26 cellular contexts compared by ENCODE assay signal in the genomic region with DNA sequence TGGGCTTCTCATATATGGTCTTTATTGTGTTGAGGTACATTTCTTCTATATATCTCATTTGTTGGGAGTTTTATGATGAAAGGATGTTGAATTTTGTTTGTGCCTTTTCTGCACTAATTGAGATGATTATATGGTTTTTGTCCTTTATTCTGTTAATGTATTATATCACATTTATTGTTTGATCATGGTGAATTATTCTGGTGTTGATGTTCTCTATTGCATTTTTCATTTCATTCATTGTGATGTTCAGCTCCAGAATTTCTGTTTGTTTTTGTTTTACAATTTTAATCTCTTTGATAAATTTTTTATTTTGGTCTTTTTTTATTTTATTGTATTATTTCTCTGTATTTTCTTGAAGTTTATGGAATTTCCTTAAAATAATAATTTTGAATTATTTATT. TPM values are rescaled to one million over a fixed set of nuclear protein-coding genes. Genes with fewer than 3 reads are reported as not detected.
A peak's percentile ranks its signal among the peaks of the same experiment; 100 is the strongest.
DNase-seq lines count a peak whose midpoint lies in the region; ATAC-seq, FAIRE-seq and TF ChIP-seq lines count a peak whose summit lies in the region.
"Had no signal": no experiment of that assay in that cellular context is flagged by ENCODE, and none has a peak within 500 bp of the region (broad histone marks: within the 10 kb centered on the region; RNA-seq: fewer than 3 reads in every experiment).

No MANE protein-coding gene starts in this region.

- TF ChIP-seq RAD21 in HepG2 (CRISPR knock-in tag; IDR thresholded peaks at IDR 0.05) (no peak), SK-N-SH (IDR thresholded peaks at IDR 0.05; ENCODE audit: low read length) (no peak)

- TF ChIP-seq EP300 in HepG2 (IDR thresholded peaks at IDR 0.05; ENCODE audit: low read depth in 2 of 2, low read length in 2 of 2): no peak
- TF ChIP-seq EP300 in HepG2 (CRISPR knock-in tag; IDR thresholded peaks at IDR 0.05; ENCODE audit: borderline replicate concordance): no peak
- TF ChIP-seq EP300 in SK-N-SH (IDR thresholded peaks at IDR 0.05; ENCODE audit: borderline replicate concordance in 1 of 2, low read depth in 1 of 2, low read length in 1 of 2): no peak

- CTCF ChIA-PET in HepG2 (lab: Yijun Ruan, JAX; ENCODE audit: low intra/inter-chr PET ratio, low total read pairs) (no interaction called here), SK-N-SH (lab: Yijun Ruan, JAX) (no interaction called here)

- POLR2A ChIA-PET in HepG2 (lab: Yijun Ruan, JAX) (no interaction called here), SK-N-SH (lab: Yijun Ruan, JAX) (no interaction called here)

- TF ChIP-seq CTCF in HepG2 (CRISPR knock-in tag; IDR thresholded peaks at IDR 0.05) (no peak), right lobe of liver (IDR thresholded peaks at IDR 0.05) (no peak), SK-N-SH (IDR thresholded peaks at IDR 0.05) (no peak)

- no peak for TF ChIP-seq POLR2A in HepG2 (IDR thresholded peaks at IDR 0.05; ENCODE audit: insufficient read depth in 1 of 2, low read depth in 2 of 2, low read length in 2 of 2)
- no peak for TF ChIP-seq POLR2A in right lobe of liver (IDR thresholded peaks at IDR 0.05)

- H3K4me1 ChIP-seq in HepG2 (ENCODE audit: insufficient read depth, low read length): peaks cover 9% of the 10 kb centered on the region; the same call in 1 of the 2 replicates
- no peaks in the 10 kb centered on the region for H3K4me1 ChIP-seq in right lobe of liver
- no peaks in the 10 kb centered on the region for H3K4me1 ChIP-seq in SK-N-SH (ENCODE audit: control insufficient read depth in 1 of 2, insufficient read depth in 2 of 2, low read depth in 1 of 2, low read length in 1 of 2)
- H3K4me1 ChIP-seq: A549; BE2C; BLaER1 treated with 17β-estradiol and CSF1 and Interleukin-3, amounts not matched to agents 10 nM and 100 nM; HAP-1 had no signal

- no peaks in the 10 kb centered on the region for H3K79me2 ChIP-seq in HepG2 (ENCODE audit: insufficient read depth, low read length)
- H3K79me2 ChIP-seq in SK-N-SH (ENCODE audit: insufficient read depth): no peaks in the 10 kb centered on the region

- H3K4me3 ChIP-seq in HepG2 (replicated peaks in 1 of 3; ENCODE audit: insufficient read depth in 1 of 3, low read depth in 2 of 3, low read length in 3 of 3) (no peak overlapping the region), right lobe of liver (no peak overlapping the region), SK-N-SH (ENCODE audit: low read depth in 2 of 2, low read length in 1 of 2) (no peak overlapping the region)
- H3K4me3 ChIP-seq: A549; BLaER1 treated with 17β-estradiol and CSF1 and Interleukin-3, amounts not matched to agents 10 nM and 100 nM; GM23338; HAP-1 had no signal

- no peak overlapping the region for H3K27ac ChIP-seq in HepG2 (ENCODE audit: extremely low read length, insufficient read depth, low read length)
- no peak overlapping the region for H3K27ac ChIP-seq in right lobe of liver
- H3K27ac ChIP-seq in SK-N-SH (ENCODE audit: low read depth in 2 of 2, low read length in 1 of 2): no peak overlapping the region
- H3K27ac ChIP-seq: 22Rv1; A549; BLaER1 treated with 17β-estradiol and CSF1 and Interleukin-3, amounts not matched to agents 10 nM and 100 nM had no signal

- H3K9ac ChIP-seq in HepG2 (ENCODE audit: insufficient read depth, low read depth, low read length) (no peak overlapping the region), SK-N-SH (no peak overlapping the region)
- H3K9ac ChIP-seq: BLaER1 treated with 17β-estradiol and CSF1 and Interleukin-3, amounts not matched to agents 10 nM and 100 nM had no signal

- H3K27me3 ChIP-seq in HepG2 (ENCODE audit: control insufficient read depth in 1 of 2, insufficient read depth in 2 of 2, low read length in 2 of 2) (no peaks in the 10 kb centered on the region), right lobe of liver (no peaks in the 10 kb centered on the region), SK-N-SH (ENCODE audit: insufficient read depth) (no peaks in the 10 kb centered on the region)
- H3K27me3 ChIP-seq: BE2C; BLaER1 treated with 17β-estradiol and CSF1 and Interleukin-3, amounts not matched to agents 10 nM and 100 nM had no signal

- no peaks in the 10 kb centered on the region for H3K9me2 ChIP-seq in SK-N-SH

- ATAC-seq in HepG2 (no peak), right lobe of liver (no peak)
- ATAC-seq: A549, GM23338 had no signal

- H2AFZ ChIP-seq in HepG2 (ENCODE audit: low read length) (no peak overlapping the region), SK-N-SH (ENCODE audit: low read depth) (no peak overlapping the region)
- H2AFZ ChIP-seq: GM23338 had no signal

- in situ Hi-C loops in HepG2 (cut with HindIII; ENCODE audit: extremely low pct_ligation_motif_present, low pct_unique_long_range_greater_than_20kb): no loop called here

- H3K36me3 ChIP-seq in HepG2 (replicated peaks in 1 of 2; ENCODE audit: control insufficient read depth in 1 of 2, insufficient read depth in 2 of 2, low read length in 2 of 2) (no peaks in the 10 kb centered on the region), right lobe of liver (no peaks in the 10 kb centered on the region), SK-N-SH (replicated peaks in 1 of 2; ENCODE audit: control insufficient read depth in 1 of 2, insufficient read depth in 2 of 2, low read length in 1 of 2) (no peaks in the 10 kb centered on the region)
- H3K36me3 ChIP-seq: BE2C, HAP-1 had no signal

- H3K9me3 ChIP-seq in HepG2 (ENCODE audit: low read length): peaks cover 13% of the 10 kb centered on the region
- no peaks in the 10 kb centered on the region for H3K9me3 ChIP-seq in right lobe of liver
- H3K9me3 ChIP-seq in SK-N-SH: peaks cover 3% of the 10 kb centered on the region
- H3K9me3 ChIP-seq: A549, BE2C, HAP-1 had no signal

- no peaks in the 10 kb centered on the region for H3F3A ChIP-seq in SK-N-SH (replicated peaks; ENCODE audit: insufficient read depth)

- DNase-seq in HepG2 (ENCODE audit: low spot score) (no peak), right lobe of liver (no peak), RCC 7860 (ENCODE audit: low spot score) (no peak), frontal cortex (ENCODE audit: low spot score in 2 of 2) (no peak), H4 (ENCODE audit: low spot score) (no peak), SK-N-SH (no peak), NCI-H69 (lab: John Stamatoyannopoulos, UW) (no peak), midbrain (lab: John Stamatoyannopoulos, UW) (no peak)
- DNase-seq: ACHN; AML-193; BE2C; CD4-positive, alpha-beta T cell; CD8-positive, alpha-beta memory T cell; DMS 273 treated with DMSO at 0.1 percent for 48 hours; DMS79; EL; GF-D8 had no signal

- no peak for FAIRE-seq in HepG2 (lab: Jason Lieb, UNC)
- FAIRE-seq in RCC 7860 (lab: Jason Lieb, UNC): peak; percentile 50
- peak; percentile 90 for FAIRE-seq in frontal cortex (lab: Jason Lieb, UNC)
- FAIRE-seq: A549, D721Med, GM12891, GM18507, H54 had no signal

- no TSS peak for BruUV-seq in HepG2 (replicated peaks; lab: Mats Ljungman, UMichigan)

- no peak overlapping the region for H3K4me2 ChIP-seq in HepG2 (ENCODE audit: low read depth, low read length)
- H3K4me2 ChIP-seq in SK-N-SH: no peak overlapping the region
- H3K4me2 ChIP-seq: A549; BLaER1 treated with 17β-estradiol and CSF1 and Interleukin-3, amounts not matched to agents 10 nM and 100 nM; GM23338 had no signal

- intact Hi-C loops in HepG2 (cut with micrococcal nuclease; ENCODE audit: unreplicated experiment) (no loop called here), right lobe of liver (cut with DNase I) (no loop called here)

- H4K20me1 ChIP-seq in HepG2 (ENCODE audit: insufficient read depth, low read length): no peaks in the 10 kb centered on the region
- no peaks in the 10 kb centered on the region for H4K20me1 ChIP-seq in SK-N-SH (ENCODE audit: insufficient read depth)
- H4K20me1 ChIP-seq: BLaER1 treated with 17β-estradiol and CSF1 and Interleukin-3, amounts not matched to agents 10 nM and 100 nM had no signal

RNA-seq across cellular contexts. Expression of gene FBXO4, which starts 35.4 kb away (rescaled TPM):
- 16.4 and 19.1 TPM in 2 replicates for total RNA-seq in HepG2 (2016; rRNA removed; fragmentation: Illumina TruSeq; extraction: Trizol)
- total RNA-seq in HepG2 (2016; cell fraction: cytosol; rRNA removed; fragmentation: Illumina TruSeq; extraction: Trizol; ENCODE audit: low read depth): 7.8 and 8.7 TPM in 2 replicates
- total RNA-seq in HepG2 (2016; cell fraction: insoluble cytoplasmic fraction; rRNA removed; fragmentation: Illumina TruSeq; extraction: Trizol): 16.4 and 21.2 TPM in 2 replicates
- 7.0 and 9.4 TPM in 2 replicates for total RNA-seq in HepG2 (2016; cell fraction: membrane; rRNA removed; fragmentation: Illumina TruSeq; extraction: Trizol)
- 13.5 and 13.6 TPM in 2 replicates for total RNA-seq in HepG2 (2016; cell fraction: nucleus; rRNA removed; fragmentation: Illumina TruSeq; extraction: Trizol)
- 3.9 and 5.2 TPM in 2 replicates for polyA plus RNA-seq in HepG2 (2011; rRNA removed)
- polyA plus RNA-seq in HepG2 (2011; cell fraction: cytosol; rRNA removed): 1.9 and 3.5 TPM in 2 replicates
- polyA plus RNA-seq in HepG2 (2011; cell fraction: nucleus; rRNA removed): 1.7 and 2.0 TPM in 2 replicates
- 4.3 and 6.1 TPM in 2 replicates for polyA plus RNA-seq in HepG2 (2012)
- polyA plus RNA-seq in HepG2 (2016; cell fraction: cytosol; fragmentation: Illumina TruSeq; extraction: Trizol; ENCODE audit: low read depth): 2.4 and 3.0 TPM in 2 replicates
- polyA plus RNA-seq in HepG2 (2016; cell fraction: insoluble cytoplasmic fraction; fragmentation: Illumina TruSeq; extraction: Trizol; ENCODE audit: low read depth): 15.9 and 21.4 TPM in 2 replicates
- 4.7 and 6.1 TPM in 2 replicates for polyA plus RNA-seq in HepG2 (2016; cell fraction: membrane; fragmentation: Illumina TruSeq; extraction: Trizol; ENCODE audit: low read depth)
- 11.5 and 14.5 TPM in 2 replicates for polyA plus RNA-seq in HepG2 (2016; cell fraction: nucleus; fragmentation: Illumina TruSeq; extraction: Trizol; ENCODE audit: insufficient read depth, low read depth)
- 1.9 and 4.3 TPM in 2 replicates for polyA minus RNA-seq in HepG2 (2011; rRNA and poly(A)+ RNA removed; ENCODE audit: low replicate concordance)
- 1.2 and 2.2 TPM in 2 replicates for polyA minus RNA-seq in HepG2 (2011; cell fraction: cytosol; rRNA and poly(A)+ RNA removed)
- 7.3 and 9.7 TPM in 2 replicates for polyA minus RNA-seq in HepG2 (2011; cell fraction: nucleus; rRNA and poly(A)+ RNA removed)
- 10 to 100 TPM in 1 of 6 experiments, 1 to 10 TPM in 5; 5.1 to 14.6 (median 6.3) TPM for total RNA-seq in right lobe of liver
- total RNA-seq in frontal cortex: 20.4 TPM
- total RNA-seq in H4 (2014; rRNA removed; shearing (Covaris generic)): 12.8 and 16.0 TPM in 2 replicates
- polyA plus RNA-seq in SK-N-SH (2012; rRNA removed): 2.9 and 3.9 TPM in 2 replicates
- polyA plus RNA-seq in SK-N-SH (2012; cell fraction: cytosol; rRNA removed): 6.0 and 6.3 TPM in 2 replicates
- 1.3 and 2.8 TPM in 2 replicates for polyA plus RNA-seq in SK-N-SH (2012; cell fraction: nucleus; rRNA removed)

RNA-seq across cellular contexts. Expression of gene RIMOC1, which starts 56.3 kb away (rescaled TPM):
- total RNA-seq in HepG2 (2016; rRNA removed; fragmentation: Illumina TruSeq; extraction: Trizol) (16.9 and 29.6 TPM in 2 replicates), right lobe of liver (10 to 100 TPM in 2 of 6 experiments, 1 to 10 TPM in 4; 7.6 to 15.5 (median 9.0) TPM), frontal cortex (27.3 TPM)
- total RNA-seq in HepG2 (2016; cell fraction: cytosol; rRNA removed; fragmentation: Illumina TruSeq; extraction: Trizol; ENCODE audit: low read depth): 2.1 and 3.2 TPM in 2 replicates
- total RNA-seq in HepG2 (2016; cell fraction: insoluble cytoplasmic fraction; rRNA removed; fragmentation: Illumina TruSeq; extraction: Trizol): 16.3 and 28.2 TPM in 2 replicates
- total RNA-seq in HepG2 (2016; cell fraction: membrane; rRNA removed; fragmentation: Illumina TruSeq; extraction: Trizol): 8.4 and 10.2 TPM in 2 replicates
- total RNA-seq in HepG2 (2016; cell fraction: nucleus; rRNA removed; fragmentation: Illumina TruSeq; extraction: Trizol): 16.6 and 17.0 TPM in 2 replicates
- polyA plus RNA-seq in HepG2 (2011; rRNA removed) (10.7 and 16.3 TPM in 2 replicates), SK-N-SH (2012; rRNA removed) (6.5 and 9.5 TPM in 2 replicates)
- 5.3 and 9.7 TPM in 2 replicates for polyA plus RNA-seq in HepG2 (2011; cell fraction: cytosol; rRNA removed)
- 4.2 and 7.0 TPM in 2 replicates for polyA plus RNA-seq in HepG2 (2011; cell fraction: nucleus; rRNA removed)
- polyA plus RNA-seq in HepG2 (2012): 4.9 and 6.3 TPM in 2 replicates
- polyA plus RNA-seq in HepG2 (2016; cell fraction: cytosol; fragmentation: Illumina TruSeq; extraction: Trizol; ENCODE audit: low read depth): 0.43 and 0.46 TPM in 2 replicates
- 22.9 and 25.4 TPM in 2 replicates for polyA plus RNA-seq in HepG2 (2016; cell fraction: insoluble cytoplasmic fraction; fragmentation: Illumina TruSeq; extraction: Trizol; ENCODE audit: low read depth)
- 3.7 and 4.4 TPM in 2 replicates for polyA plus RNA-seq in HepG2 (2016; cell fraction: membrane; fragmentation: Illumina TruSeq; extraction: Trizol; ENCODE audit: low read depth)
- 15.6 and 15.8 TPM in 2 replicates for polyA plus RNA-seq in HepG2 (2016; cell fraction: nucleus; fragmentation: Illumina TruSeq; extraction: Trizol; ENCODE audit: insufficient read depth, low read depth)
- 14.1 and 35.2 TPM in 2 replicates for polyA minus RNA-seq in HepG2 (2011; rRNA and poly(A)+ RNA removed; ENCODE audit: low replicate concordance)
- polyA minus RNA-seq in HepG2 (2011; cell fraction: cytosol; rRNA and poly(A)+ RNA removed): 9.8 and 10.4 TPM in 2 replicates
- polyA minus RNA-seq in HepG2 (2011; cell fraction: nucleus; rRNA and poly(A)+ RNA removed): 12.9 and 17.0 TPM in 2 replicates
- 21.3 and 26.8 TPM in 2 replicates for total RNA-seq in H4 (2014; rRNA removed; shearing (Covaris generic))
- 11.6 and 14.4 TPM in 2 replicates for polyA plus RNA-seq in SK-N-SH (2012; cell fraction: cytosol; rRNA removed)
- 2.3 and 6.3 TPM in 2 replicates for polyA plus RNA-seq in SK-N-SH (2012; cell fraction: nucleus; rRNA removed)
